Comparison of ENCODE assay signal across 9 cellular contexts in the genomic region with DNA sequence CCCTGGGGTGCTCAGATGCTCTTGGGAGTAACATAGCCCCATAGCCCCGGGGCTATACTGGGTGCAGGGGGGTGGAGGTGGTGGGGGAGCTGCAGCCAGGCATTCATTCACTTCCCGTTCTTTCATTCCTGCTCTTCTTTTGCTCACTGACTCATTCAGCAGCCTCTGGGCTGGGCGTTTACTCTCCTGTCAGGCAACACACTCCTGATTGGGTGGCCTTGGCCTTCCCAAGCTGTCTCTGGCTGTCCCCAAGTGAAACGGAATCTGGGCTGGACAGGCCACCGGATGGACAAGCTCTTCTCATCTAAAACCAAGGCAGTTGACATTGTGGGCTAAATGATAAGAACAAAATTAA. TPM values are rescaled to one million over a fixed set of nuclear protein-coding genes. Genes with fewer than 3 reads are reported as not detected.
DNase-seq lines count a peak whose midpoint lies in the region; ATAC-seq, FAIRE-seq and TF ChIP-seq lines count a peak whose summit lies in the region.
"Had no signal": no experiment of that assay in that cellular context is flagged by ENCODE, and none has a peak within 500 bp of the region (broad histone marks: within the 10 kb centered on the region; RNA-seq: fewer than 3 reads in every experiment).

No MANE protein-coding gene starts in this region.

- no peak for FAIRE-seq in A549 (lab: Jason Lieb, UNC)

- TF ChIP-seq EP300 in A549 (IDR thresholded peaks at IDR 0.05) = no peak

- peak overlapping the region; percentile 39 to 82 for H3K27ac ChIP-seq in A549
- peak overlapping the region; percentile 61 to 66 for H3K27ac ChIP-seq in mucosa of rectum (ENCODE audit: low read depth in 2 of 2, low read length in 2 of 2)
- H3K27ac ChIP-seq: C4-2B had no signal

- H3K9me3 ChIP-seq in A549 (no peaks in the 10 kb centered on the region), mucosa of rectum (ENCODE audit: control insufficient read depth in 2 of 2, low read length in 2 of 2) (no peaks in the 10 kb centered on the region)

- H3K4me2 ChIP-seq in A549 = peak overlapping the region; percentile 66

- H3K4me1 ChIP-seq in A549 (peaks cover 37% of the 10 kb centered on the region), mucosa of rectum (ENCODE audit: control insufficient read depth in 2 of 2, insufficient read depth in 2 of 2, low read length in 2 of 2) (peaks cover 6 to 28% of the 10 kb centered on the region in 2 donors)

- CTCF ChIA-PET in A549 (lab: Yijun Ruan, JAX) = interaction anchor here (0.9 to 6.6 kb wide), 4 partner anchors 39 to 102 kb away, joined by 3 to 42 read pairs (median 18); no protein-coding TSS in a partner anchor

- TF ChIP-seq POLR2A in A549 (IDR thresholded peaks at IDR 0.05; ENCODE audit: low read length) = no peak

- POLR2A ChIA-PET in A549 (lab: Yijun Ruan, JAX) = interaction anchor here (0.5 to 1.2 kb wide), 2 partner anchors 23 to 30 kb away, joined by 3 to 4 read pairs; no protein-coding TSS in a partner anchor

- H3K27me3 ChIP-seq in mucosa of rectum (ENCODE audit: control insufficient read depth in 2 of 2, insufficient read depth in 2 of 2, low read length in 2 of 2) = no peaks in the 10 kb centered on the region

- TF ChIP-seq RAD21 in A549 (conservative IDR thresholded peaks at IDR 0.05 in 1 of 2, IDR thresholded peaks at IDR 0.05 in 1 of 2) = no peak

- H3K4me3 ChIP-seq in A549 (no peak overlapping the region), mucosa of rectum (ENCODE audit: low read length in 2 of 2) (peak overlapping the region in 1 of 2 donors; percentile 26)

- no peak for TF ChIP-seq CTCF in A549 (IDR thresholded peaks at IDR 0.05)

- no peaks in the 10 kb centered on the region for H3K36me3 ChIP-seq in mucosa of rectum (ENCODE audit: control insufficient read depth in 2 of 2, insufficient read depth in 2 of 2, low read length in 2 of 2)

- DNase-seq in A549 (ENCODE audit: low read depth in 1 of 2, low spot score in 1 of 2) (peak; percentile 60 to 87), OCI-M1 (lab: John Stamatoyannopoulos, UW) (peak; percentile 52), NCI-H510A (lab: John Stamatoyannopoulos, UW) (no peak), globus pallidus (ENCODE audit: low spot score) (no peak), NCI-H2081 (lab: John Stamatoyannopoulos, UW) (no peak)

- ATAC-seq in A549 (peak; percentile 84 to 88), esophagus mucosa (peak; percentile 82), GM21367 (IDR thresholded peaks at IDR 0.05; ENCODE audit: unreplicated experiment) (no peak)

- H3K9ac ChIP-seq in mucosa of rectum (ENCODE audit: low read depth in 1 of 2, low read length in 2 of 2) = peak overlapping the region in 1 of 2 donors; percentile 39

- WGBS in A549 (ENCODE audit: missing lambda C conversion rate) = 12% methylated on average over 5 of the region's 5 CpGs

TF ChIP-seq in A549, 52 proteins besides CTCF, POLR2A, EP300 and RAD21:
- TF ChIP-seq BHLHE40 (IDR thresholded peaks at IDR 0.05; ENCODE audit: low read depth, low read length) = no peak
- TF ChIP-seq MYC (IDR thresholded peaks at IDR 0.05; ENCODE audit: borderline replicate concordance, low read length) = no peak
- TF ChIP-seq TP53 (CRISPR knock-in tag; IDR thresholded peaks at IDR 0.05) = no peak
- no peak for TF ChIP-seq FOSB (CRISPR knock-in tag; IDR thresholded peaks at IDR 0.05)
- no peak for TF ChIP-seq MAFK (IDR thresholded peaks at IDR 0.05; ENCODE audit: partially characterized antibody)
- no peak for TF ChIP-seq CHD2 (IDR thresholded peaks at IDR 0.05; ENCODE audit: low read length, partially characterized antibody)
- TF ChIP-seq FOSL2 (IDR thresholded peaks at IDR 0.05) = no peak
- TF ChIP-seq FOSL2 (CRISPR knock-in tag; IDR thresholded peaks at IDR 0.05) = peak; percentile 17; the same call in 1 of the 2 replicates
- TF ChIP-seq, protein P1, sequence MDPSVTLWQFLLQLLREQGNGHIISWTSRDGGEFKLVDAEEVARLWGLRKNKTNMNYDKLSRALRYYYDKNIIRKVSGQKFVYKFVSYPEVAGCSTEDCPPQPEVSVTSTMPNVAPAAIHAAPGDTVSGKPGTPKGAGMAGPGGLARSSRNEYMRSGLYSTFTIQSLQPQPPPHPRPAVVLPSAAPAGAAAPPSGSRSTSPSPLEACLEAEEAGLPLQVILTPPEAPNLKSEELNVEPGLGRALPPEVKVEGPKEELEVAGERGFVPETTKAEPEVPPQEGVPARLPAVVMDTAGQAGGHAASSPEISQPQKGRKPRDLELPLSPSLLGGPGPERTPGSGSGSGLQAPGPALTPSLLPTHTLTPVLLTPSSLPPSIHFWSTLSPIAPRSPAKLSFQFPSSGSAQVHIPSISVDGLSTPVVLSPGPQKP (IDR thresholded peaks at IDR 0.05; ENCODE audit: low read depth, low read length) = no peak
- no peak for TF ChIP-seq CBX2 (IDR thresholded peaks at IDR 0.05; ENCODE audit: borderline replicate concordance, low read depth)

RNA-seq across cellular contexts. Expression of a gene that starts 34.6 kb away (rescaled TPM):
- polyA plus RNA-seq in A549 (2011; rRNA removed) = 12.8 and 13.8 TPM in 2 replicates
- polyA plus RNA-seq in A549 (2012; cell fraction: cytosol; rRNA removed) = 8.7 and 12.5 TPM in 2 replicates
- 18.6 and 20.9 TPM in 2 replicates for polyA plus RNA-seq in A549 (2012; cell fraction: nucleus; rRNA removed)
- 20.3 to 23.1 TPM (median 21.7 TPM) in 3 replicates for polyA plus RNA-seq in A549 (2017; fragmentation: RNase III; extraction: RNeasy Plus Mini Kit Qiagen cat#74134 plus additional on column Dnase treatment)
- polyA minus RNA-seq in A549 (2011; rRNA and poly(A)+ RNA removed) = 19.1 and 21.1 TPM in 2 replicates
- 9.0 TPM for total RNA-seq in esophagus mucosa

Comparison
In these comparisons a context has a peak if more than half of its experiments do, and no peak if none do; other contexts are left out.
1. DNase-seq: peak in A549 (2 of 2) and OCI-M1 (single experiment); none in NCI-H510A (single experiment), globus pallidus (single experiment) and NCI-H2081 (0 of 2).